Comparison of ENCODE assay signal across 9 cellular contexts in the genomic region with DNA sequence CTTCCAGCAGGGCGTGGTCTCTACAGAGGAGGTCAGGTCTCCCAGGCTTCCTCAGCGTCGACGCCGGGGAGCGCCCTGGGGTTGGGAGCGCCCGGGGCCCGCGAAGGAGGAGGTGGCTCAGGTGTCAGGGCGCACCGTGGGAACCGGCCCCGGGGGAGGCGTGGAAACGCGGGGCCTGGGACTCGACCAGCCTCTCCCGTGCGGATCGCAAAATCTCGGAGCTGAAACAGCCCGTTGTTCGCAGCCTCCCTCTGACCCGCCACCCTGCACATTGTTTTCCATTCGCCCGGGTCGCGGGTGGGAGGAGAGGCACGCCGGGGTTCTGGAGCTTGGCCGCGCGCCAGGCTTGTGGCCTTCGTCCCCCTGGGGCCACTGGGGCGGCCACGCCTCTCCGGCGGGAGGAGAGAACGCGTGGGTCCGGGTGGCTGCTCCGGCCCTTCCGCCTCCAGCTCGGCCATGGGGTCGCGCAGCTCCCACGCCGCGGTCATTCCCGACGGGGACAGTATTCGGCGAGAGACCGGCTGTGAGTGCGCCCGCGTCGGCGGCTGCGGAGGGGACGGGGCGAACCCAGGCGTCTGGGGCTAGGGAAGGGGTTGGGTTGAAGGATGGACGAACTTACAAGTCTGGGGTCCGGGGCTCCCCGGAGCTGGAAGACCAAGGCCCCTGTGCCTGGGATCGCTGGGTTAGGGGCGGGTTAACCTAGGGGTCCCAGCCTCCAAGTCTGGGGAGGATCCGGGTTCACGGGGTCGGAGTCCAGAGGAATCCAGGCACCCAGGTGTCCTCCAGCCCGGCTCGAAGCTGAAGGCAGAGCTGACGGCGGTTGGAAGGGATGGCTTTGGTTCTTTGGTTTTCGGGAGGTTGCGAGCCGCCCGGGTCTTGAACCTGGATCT. TPM values are rescaled to one million over a fixed set of nuclear protein-coding genes. Genes with fewer than 3 reads are reported as not detected.
DNase-seq lines count a peak whose midpoint lies in the region; ATAC-seq and TF ChIP-seq lines count a peak whose summit lies in the region.
"Had no signal": no experiment of that assay in that cellular context is flagged by ENCODE, and none has a peak within 500 bp of the region (broad histone marks: within the 10 kb centered on the region; RNA-seq: fewer than 3 reads in every experiment).

A gene (plus strand): TSS at position 433 of the 890 bp plus-strand sequence. CDS start 24 bp downstream, at position 457.

- WGBS in IMR-90 (ENCODE audit: extremely low coverage in 2 of 2, insufficient read length in 1 of 2), 2 experiments: 4% methylated on average over 38 of the region's 80 CpGs; no CpG with 5 or more reads in 1 of the 2 experiments
- WGBS in esophagus squamous epithelium, 2 donors: 13% methylated on average over 14 of the region's 80 CpGs; no CpG with 5 or more reads in 1 of the 2 donors
- no CpG with 5 or more reads among the region's 80 CpGs for WGBS in neuronal stem cell (ENCODE audit: extremely low coverage in 2 of 2, insufficient read length in 2 of 2, insufficient replicate concordance in 1 of 2), 2 donors

- no peak within 1 kb of the TSS for H3K56ac ChIP-seq in IMR-90 (ENCODE audit: extremely low read depth, insufficient read depth, low read length)

- H4K5ac ChIP-seq in IMR-90 (ENCODE audit: low read depth, low read length): no peak within 1 kb of the TSS

- no peaks in the 10 kb centered on the region for H3K79me2 ChIP-seq in ACC112 (ENCODE audit: control insufficient read depth, insufficient read depth, low read length, unreplicated experiment)

- DNase-seq in IMR-90: no peak
- DNase-seq in esophagus squamous epithelium (lab: John Stamatoyannopoulos, UW): no peak
- DNase-seq in neuronal stem cell (ENCODE audit: low spot score): no peak
- no peak for DNase-seq in DMS 273 (lab: John Stamatoyannopoulos, UW; ENCODE audit: unreplicated experiment)
- DNase-seq in HCEC 1CT: no peak
- DNase-seq: stimulated activated CD4-positive, alpha-beta T cell treated with anti-CD3 and anti-CD28 coated beads, Interleukin-2, amount 100 ng/mL, for 48 hours had no signal

- H3K4me2 ChIP-seq in IMR-90 (ENCODE audit: low read depth, low read length): no peak within 1 kb of the TSS; the same call in 1 of the 2 replicates
- peak within 1 kb of the TSS; percentile 45 for H3K4me2 ChIP-seq in neuronal stem cell (ENCODE audit: insufficient read depth, low read length, poor library complexity, severe bottlenecking)

- in situ Hi-C loops in IMR-90 (cut with MboI; ENCODE audit: low sequenced_read_pairs): no loop called here

- dilution Hi-C loops in IMR-90 (cut with HindIII; ENCODE audit: low sequenced_read_pairs, unreplicated experiment): no loop called here

- TF ChIP-seq CTCF in IMR-90 (conservative IDR thresholded peaks at IDR 0.05; ENCODE audit: low read depth, low read length): no peak
- no peak for TF ChIP-seq CTCF in esophagus squamous epithelium (IDR thresholded peaks at IDR 0.05)

- H3K14ac ChIP-seq in IMR-90 (replicated peaks; ENCODE audit: low read depth, low read length) (no peak within 1 kb of the TSS), neuronal stem cell (ENCODE audit: low read length) (peak within 1 kb of the TSS; percentile 89)

- H2BK15ac ChIP-seq in IMR-90 (ENCODE audit: low read depth, low read length) (no peak within 1 kb of the TSS), neuronal stem cell (ENCODE audit: low read length) (no peak within 1 kb of the TSS)

- no TSS peak for BruUV-seq in IMR-90 (replicated peaks; lab: Mats Ljungman, UMichigan)

- TF ChIP-seq RAD21 in IMR-90 (IDR thresholded peaks at IDR 0.05; ENCODE audit: low read length): no peak

- CTCF ChIA-PET in IMR-90 (lab: Yijun Ruan, JAX): no interaction called here

- H3K36me3 ChIP-seq in ACC112 (ENCODE audit: insufficient read depth, low read length) (no peaks in the 10 kb centered on the region), IMR-90 (ENCODE audit: control insufficient read depth, insufficient read depth, low read length) (no peaks in the 10 kb centered on the region), esophagus squamous epithelium (no peaks in the 10 kb centered on the region), neuronal stem cell (replicated peaks in 1 of 2; ENCODE audit: control insufficient read depth in 2 of 2, insufficient read depth in 2 of 2, low read length in 2 of 2) (no peaks in the 10 kb centered on the region)

- no peak within 1 kb of the TSS for H3K4ac ChIP-seq in IMR-90 (ENCODE audit: low read depth, low read length)
- H3K4ac ChIP-seq in neuronal stem cell (ENCODE audit: low read length): peak within 1 kb of the TSS; percentile 23

- H4K91ac ChIP-seq in IMR-90 (ENCODE audit: insufficient read depth, low read depth, low read length): no peak within 1 kb of the TSS
- H4K91ac ChIP-seq in neuronal stem cell (ENCODE audit: low read depth, low read length, poor library complexity): no peak within 1 kb of the TSS

- no peaks in the 10 kb centered on the region for H4K20me1 ChIP-seq in IMR-90 (ENCODE audit: insufficient read depth, low read length)

- H2AK5ac ChIP-seq in IMR-90 (ENCODE audit: low read depth, low read length) (no peak within 1 kb of the TSS), neuronal stem cell (ENCODE audit: low read depth, low read length) (peak within 1 kb of the TSS; percentile 75)

- no peak within 1 kb of the TSS for H2BK5ac ChIP-seq in IMR-90 (ENCODE audit: low read depth, low read length, poor library complexity, severe bottlenecking)
- H2BK5ac ChIP-seq in neuronal stem cell (ENCODE audit: low read length): peak within 1 kb of the TSS; percentile 53

- peak within 1 kb of the TSS; percentile 42 for H2AK9ac ChIP-seq in IMR-90 (replicated peaks; ENCODE audit: low read depth, low read length, poor library complexity)

- H2AFZ ChIP-seq in ACC112 (ENCODE audit: low read length, unreplicated experiment): no peak within 1 kb of the TSS
- H2AFZ ChIP-seq in IMR-90 (replicated peaks; ENCODE audit: low read length, poor library complexity): peak within 1 kb of the TSS; percentile 63
- H2AFZ ChIP-seq in neuronal stem cell (ENCODE audit: low read length): peak within 1 kb of the TSS; percentile 73

- H4K8ac ChIP-seq in IMR-90 (ENCODE audit: low read depth in 2 of 2, low read length in 2 of 2) (no peak within 1 kb of the TSS), neuronal stem cell (ENCODE audit: low read depth, low read length) (no peak within 1 kb of the TSS)

- no peak within 1 kb of the TSS for H3K18ac ChIP-seq in IMR-90 (ENCODE audit: low read depth, low read length)
- peak within 1 kb of the TSS; percentile 83 for H3K18ac ChIP-seq in neuronal stem cell (ENCODE audit: low read length)

- H3K9ac ChIP-seq in IMR-90 (ENCODE audit: low read depth, low read length) (no peak within 1 kb of the TSS), neuronal stem cell (ENCODE audit: low read depth, low read length, poor library complexity) (no peak within 1 kb of the TSS)

- H3K79me1 ChIP-seq in IMR-90 (ENCODE audit: low read depth in 1 of 2, low read length in 2 of 2) (no peaks in the 10 kb centered on the region), neuronal stem cell (ENCODE audit: low read depth, low read length) (no peaks in the 10 kb centered on the region)

- no peak within 1 kb of the TSS for H2BK12ac ChIP-seq in neuronal stem cell (ENCODE audit: low read length)

- no peak within 1 kb of the TSS for H3K23ac ChIP-seq in IMR-90 (ENCODE audit: low read depth, low read length)
- H3K23ac ChIP-seq in neuronal stem cell (ENCODE audit: low read depth, low read length, poor library complexity): peak within 1 kb of the TSS; percentile 93

- H2BK120ac ChIP-seq in IMR-90 (ENCODE audit: low read depth, low read length): no peak within 1 kb of the TSS
- H2BK120ac ChIP-seq in neuronal stem cell (ENCODE audit: low read depth, low read length): no peak within 1 kb of the TSS

- H3K4me3 ChIP-seq in ACC112 (ENCODE audit: low read depth, low read length): 0 out of 2 replicates have a peak within 1 kb of the TSS, but pooled peaks have one; percentile 8
- H3K4me3 ChIP-seq in IMR-90 (ENCODE audit: insufficient read depth, low read depth, low read length): no peak within 1 kb of the TSS
- H3K4me3 ChIP-seq in esophagus squamous epithelium: peak within 1 kb of the TSS; percentile 12 to 60 (median 32)
- H3K4me3 ChIP-seq in neuronal stem cell (ENCODE audit: low read length in 2 of 2): peak within 1 kb of the TSS in 1 of 2 donors; percentile 71

- intact Hi-C loops in IMR-90 (cut with micrococcal nuclease): no loop called here
- intact Hi-C loops in esophagus squamous epithelium (cut with DNase I): no loop called here

- ATAC-seq in IMR-90 (ENCODE audit: low read depth) (no peak), HG03342 (IDR thresholded peaks at IDR 0.05; ENCODE audit: unreplicated experiment) (no peak), GM19324 (IDR thresholded peaks at IDR 0.05; ENCODE audit: low FRiP score, unreplicated experiment) (no peak)

- POLR2A ChIA-PET in IMR-90 (lab: Charles Lee; ENCODE audit: unreplicated experiment): no interaction called here

- H3K9me1 ChIP-seq in IMR-90 (ENCODE audit: insufficient read depth, low read length): no peaks in the 10 kb centered on the region

- TF ChIP-seq POLR2A in IMR-90 (IDR thresholded peaks at IDR 0.05; ENCODE audit: low read depth, low read length): no peak
- TF ChIP-seq POLR2A in esophagus squamous epithelium (IDR thresholded peaks at IDR 0.05): no peak

- no peak within 1 kb of the TSS for H2BK20ac ChIP-seq in IMR-90 (ENCODE audit: low read depth, low read length)

- H3K9me3 ChIP-seq in IMR-90 (ENCODE audit: control insufficient read depth, insufficient read depth, low read length): no peaks in the 10 kb centered on the region; the same call in 1 of the 2 replicates
- no peaks in the 10 kb centered on the region for H3K9me3 ChIP-seq in esophagus squamous epithelium
- peaks cover 0 to 4% of the 10 kb centered on the region in 2 donors for H3K9me3 ChIP-seq in neuronal stem cell (replicated peaks in 1 of 2; ENCODE audit: control insufficient read depth in 2 of 2, insufficient read depth in 1 of 2, low read depth in 1 of 2, low read length in 2 of 2)

- H3K4me1 ChIP-seq in ACC112 (ENCODE audit: control insufficient read depth, insufficient read depth, low read length, unreplicated experiment) (no peaks in the 10 kb centered on the region), IMR-90 (ENCODE audit: control insufficient read depth, insufficient read depth, low read length) (no peaks in the 10 kb centered on the region; the same call in 1 of the 2 replicates), esophagus squamous epithelium (peaks cover 7 to 11% (median 11%) of the 10 kb centered on the region in 3 donors), neuronal stem cell (ENCODE audit: control insufficient read depth in 2 of 2, insufficient read depth in 1 of 2, low read depth in 1 of 2, low read length in 2 of 2) (no peaks in the 10 kb centered on the region)

- H3K27me3 ChIP-seq in ACC112 (ENCODE audit: insufficient read depth, low read length) (peaks cover 54% of the 10 kb centered on the region), IMR-90 (ENCODE audit: control insufficient read depth, insufficient read depth, low read length) (peaks cover 25% of the 10 kb centered on the region), esophagus squamous epithelium (peaks cover 8 to 70% (median 11%) of the 10 kb centered on the region in 4 donors), neuronal stem cell (ENCODE audit: control insufficient read depth in 3 of 3, insufficient read depth in 3 of 3, low read depth in 1 of 3, low read length in 3 of 3) (peaks cover 0 to 45% (median 23%) of the 10 kb centered on the region in 3 experiments)

- H3K27ac ChIP-seq in ACC112 (ENCODE audit: low read depth, low read length) (no peak within 1 kb of the TSS), IMR-90 (ENCODE audit: insufficient read depth, low read length) (no peak within 1 kb of the TSS), esophagus squamous epithelium (no peak within 1 kb of the TSS), neuronal stem cell (replicated peaks; ENCODE audit: low read length) (no peak within 1 kb of the TSS)

RNA-seq across cellular contexts. Expression of the gene that starts here (rescaled TPM):
- total RNA-seq in IMR-90 (2012; rRNA removed) (not detected in 2 replicates), esophagus squamous epithelium (under 1 TPM in 2 of 4 donors, not detected in 2; 0.09 to 0.38 TPM)
- polyA plus RNA-seq in IMR-90 (2012; rRNA removed): not detected in 2 replicates
- polyA plus RNA-seq in IMR-90 (2012; cell fraction: cytosol; rRNA removed): not detected in 2 replicates
- not detected in 2 replicates for polyA plus RNA-seq in IMR-90 (2012; cell fraction: nucleus; rRNA removed; ENCODE audit: low replicate concordance)
- 0.21 TPM for polyA plus RNA-seq in neuronal stem cell (2013, experiment 1 of 2)
- 0.21 TPM for polyA plus RNA-seq in neuronal stem cell (2013, experiment 2 of 2)
